27 cellular contexts compared by ENCODE assay signal in genomic region chr14:75391953-75392352, GRCh38.
"Had no signal": no experiment of that assay in that cellular context is flagged by ENCODE, and none has a peak within 500 bp of the region (broad histone marks: within the 10 kb centered on the region; RNA-seq: fewer than 3 reads in every experiment).

No MANE protein-coding gene starts in this region.

- H3K36me3 ChIP-seq: stomach, suprapubic skin, thoracic aorta, thyroid gland, tibial artery, tibial nerve, transverse colon, upper lobe of left lung, upper lobe of right lung, uterus, vagina had no signal

- DNase-seq: stimulated activated CD4-positive, alpha-beta T cell treated with anti-CD3 and anti-CD28 coated beads, Interleukin-2, amount 100 ng/mL, for 48 hours; stimulated activated CD4-positive, alpha-beta T cell treated with anti-CD3 and anti-CD28 coated beads, Interleukin-4, amount 100 ng/mL, for 1 hour; stimulated activated CD4-positive, alpha-beta T cell treated with anti-CD3 and anti-CD28 coated beads, Interleukin-4, amount 100 ng/mL, for 24 hours; stimulated activated CD4-positive, alpha-beta T cell treated with anti-CD3 and anti-CD28 coated beads, Interleukin-4, amount 100 ng/mL, for 4 hours; stimulated activated CD8-positive, alpha-beta memory T cell treated with anti-CD3 and anti-CD28 coated beads, Interleukin-4, amount 100 ng/mL, for 48 hours; stimulated activated naive B cell treated with anti-CD40 and anti-IgM and Interleukin-4, amounts not matched to agents 10 μg/mL and 1 μg/mL and 100 μg/mL, for 72 hours; stimulated activated naive CD4-positive, alpha-beta T cell; stimulated activated naive CD4-positive, alpha-beta T cell treated with Interleukin-2 at 50 U/mL for 16 hours; stimulated activated naive CD8-positive, alpha-beta T cell treated with anti-CD3 and anti-CD28 coated beads, Interleukin-15, amount 100 ng/mL, for 72 hours; stimulated activated naive CD8-positive, alpha-beta T cell treated with anti-CD3 and anti-CD28 coated beads, Interleukin-15, Interleukin-2, amounts not matched to agents 100 U/mL and 50 U/mL, for 24 hours; stomach; substantia nigra; testis; tibial artery; transverse colon; trophoblast cell; upper lobe of left lung; upper lobe of right lung; uterus had no signal

- ATAC-seq: stimulated activated effector memory CD8-positive, alpha-beta T cell treated with anti-CD3 and anti-CD28 coated beads, Interleukin-12 subunit alpha, Interleukin-12 subunit beta, amount 100 ng/mL, for 72 hours; stimulated activated memory B cell treated with anti-CD40 and anti-IgM and Interleukin-4, amounts not matched to agents 10 μg/mL and 1 μg/mL and 100 μg/mL, for 72 hours; stimulated activated naive B cell treated with anti-CD40 and anti-IgM and Interleukin-4, amounts not matched to agents 10 μg/mL and 1 μg/mL and 100 μg/mL, for 72 hours; stimulated activated naive CD8-positive, alpha-beta T cell treated with anti-CD3 and anti-CD28 coated beads, Interleukin-15, amount 100 ng/mL, for 72 hours; stimulated activated naive CD8-positive, alpha-beta T cell treated with anti-CD3 and anti-CD28 coated beads, Interleukin-15, Interleukin-2, amounts not matched to agents 100 U/mL and 50 U/mL, for 24 hours; upper lobe of right lung had no signal

- H3K4me1 ChIP-seq: stomach, suprapubic skin, testis, tibial artery, tibial nerve, transverse colon, upper lobe of left lung, upper lobe of right lung, uterus, vagina had no signal

- H3K27ac ChIP-seq: stomach, suprapubic skin, testis, thoracic aorta, thyroid gland, tibial artery, tibial nerve, transverse colon, upper lobe of left lung, upper lobe of right lung, uterus, vagina had no signal

- H3K9me3 ChIP-seq: stomach, suprapubic skin, testis, thoracic aorta, thyroid gland, tibial artery, tibial nerve, transverse colon, upper lobe of left lung, upper lobe of right lung, uterus, vagina had no signal

- FAIRE-seq: urothelium cell line had no signal

- H3K27me3 ChIP-seq: stomach, suprapubic skin, testis, thyroid gland, tibial artery, tibial nerve, transverse colon, upper lobe of left lung, upper lobe of right lung, uterus, vagina had no signal

- H3K4me3 ChIP-seq: stomach, suprapubic skin, testis, thoracic aorta, thyroid gland, tibial artery, tibial nerve, transverse colon, upper lobe of left lung, upper lobe of right lung, uterus, vagina had no signal
